In the genomic region with DNA sequence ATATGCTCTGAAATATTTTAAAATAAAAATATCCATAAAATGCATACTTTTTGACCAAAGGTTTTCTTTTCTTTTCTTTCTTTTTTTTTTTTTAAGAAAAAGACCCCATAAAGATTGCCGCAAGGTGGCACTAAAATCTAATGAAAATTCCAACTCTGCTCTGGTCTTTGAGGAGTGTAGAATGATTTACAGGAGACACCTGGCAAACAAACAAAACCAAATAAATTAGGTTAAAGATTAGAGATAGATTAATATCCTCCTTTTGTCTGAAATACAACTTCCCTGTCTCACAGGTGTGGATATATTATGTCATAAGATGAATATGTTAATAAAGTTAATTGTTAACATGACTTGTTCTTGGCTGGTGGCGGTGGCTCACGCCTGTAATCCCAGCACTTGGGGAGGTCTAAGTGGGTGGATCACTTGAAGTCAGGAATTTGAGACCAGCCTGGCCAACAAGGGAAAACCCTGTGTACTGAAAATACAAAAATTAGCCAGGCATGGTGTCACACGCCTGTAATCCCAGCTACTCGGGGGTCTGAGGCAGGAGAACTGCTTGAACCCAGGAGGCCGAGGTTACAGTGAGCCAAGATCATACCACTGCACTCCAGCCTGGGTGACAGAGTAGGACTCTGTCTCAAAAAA, we compare ENCODE assay signal across 8 cellular contexts. TPM values are rescaled to one million over a fixed set of nuclear protein-coding genes. Genes with fewer than 3 reads are reported as not detected.
A peak's percentile ranks its signal among the peaks of the same experiment; 100 is the strongest.
DNase-seq lines count a peak whose midpoint lies in the region; ATAC-seq and TF ChIP-seq lines count a peak whose summit lies in the region.

No MANE protein-coding gene starts in this region.

- no peaks in the 10 kb centered on the region for H3K36me3 ChIP-seq in Caco-2 (ENCODE audit: control insufficient read depth, insufficient read depth, low read length)
- H3K36me3 ChIP-seq in prostate gland = no peaks in the 10 kb centered on the region

- H3K27ac ChIP-seq in prostate gland = peak overlapping the region; percentile 78 to 87

- H3K4me1 Mint-ChIP-seq in Caco-2 (ENCODE audit: low read depth, unreplicated experiment) = peaks cover 14% of the 10 kb centered on the region
- peaks cover 33% of the 10 kb centered on the region for H3K4me1 Mint-ChIP-seq in HFFc6 (ENCODE audit: low read depth)

- H3K36me3 Mint-ChIP-seq in Caco-2 (ENCODE audit: insufficient read depth, unreplicated experiment) (peaks cover 20% of the 10 kb centered on the region), HFFc6 (ENCODE audit: low read depth) (peaks cover 9% of the 10 kb centered on the region; the same call in 1 of the 2 replicates)

- CTCF ChIA-PET in Caco-2 (lab: Charles Lee) = interaction anchor here (1.0 to 1.8 kb wide), 3 partner anchors 191 to 201 kb away, joined by 3 to 6 read pairs (median 3); no protein-coding TSS in a partner anchor

- no peaks in the 10 kb centered on the region for H3K9me3 Mint-ChIP-seq in Caco-2 (ENCODE audit: unreplicated experiment)
- H3K9me3 Mint-ChIP-seq in HFFc6 = peaks cover 4% of the 10 kb centered on the region; the same call in 1 of the 2 replicates

- BruUV-seq in Caco-2 (replicated peaks; lab: Mats Ljungman, UMichigan) = no TSS peak

- DNase-seq in Caco-2 (peak; percentile 61 to 67), HFFc6 (no peak), RPMI8226 (peak; percentile 48), fibroblast of mammary gland (ENCODE audit: low read depth) (peak; percentile 73), prostate gland (ENCODE audit: low spot score) (no peak), GF-D8 (lab: John Stamatoyannopoulos, UW) (no peak)
- DNase-seq in activated CD4-positive, alpha-beta T cell treated with anti-CD3 and anti-CD28 coated beads for 1 hour = no peak

- H3K4me3 Mint-ChIP-seq in Caco-2 (ENCODE audit: unreplicated experiment) (no peak overlapping the region), HFFc6 (no peak overlapping the region)

- TF ChIP-seq CTCF in Caco-2 (IDR thresholded peaks at IDR 0.05; ENCODE audit: insufficient read depth in 1 of 2, low read depth in 1 of 2, low read length in 1 of 2, severe bottlenecking in 1 of 2, unreplicated experiment in 1 of 2) (peak in 1 of 2 experiments; percentile 65), HFFc6 (IDR thresholded peaks at IDR 0.05) (peak; percentile 85), fibroblast of mammary gland (conservative IDR thresholded peaks at IDR 0.05; ENCODE audit: control insufficient read depth, insufficient read depth, low read depth, low read length) (peak; percentile 41), prostate gland (IDR thresholded peaks at IDR 0.05) (peak; percentile 58 to 79 (median 61))

- H3K27me3 ChIP-seq in Caco-2 (replicated peaks; ENCODE audit: control insufficient read depth, insufficient read depth, low read length) (no peaks in the 10 kb centered on the region), prostate gland (replicated peaks; ENCODE audit: insufficient read depth) (no peaks in the 10 kb centered on the region)

- H3K27me3 Mint-ChIP-seq in Caco-2 (ENCODE audit: insufficient read depth, unreplicated experiment) (no peaks in the 10 kb centered on the region), HFFc6 (ENCODE audit: insufficient read depth) (peaks cover 5% of the 10 kb centered on the region)

- no peak overlapping the region for H3K4me3 ChIP-seq in Caco-2 (ENCODE audit: low read depth, low read length)
- no peak overlapping the region for H3K4me3 ChIP-seq in fibroblast of mammary gland (ENCODE audit: control insufficient read depth, low read depth, low read length)
- H3K4me3 ChIP-seq in prostate gland = no peak overlapping the region

- POLR2A ChIA-PET in Caco-2 (lab: Charles Lee) = no interaction called here

- WGBS in prostate gland = 27% methylated on average over 6 of the region's 6 CpGs

- no peak overlapping the region for H3K27ac Mint-ChIP-seq in Caco-2 (ENCODE audit: unreplicated experiment)
- H3K27ac Mint-ChIP-seq in HFFc6 = no peak overlapping the region

- TF ChIP-seq POLR2A in prostate gland (IDR thresholded peaks at IDR 0.05) = no peak

- H3K4me1 ChIP-seq in Caco-2 (peaks cover 11% of the 10 kb centered on the region), prostate gland (replicated peaks) (peaks cover 6% of the 10 kb centered on the region)

- intact Hi-C loops in Caco-2 (cut with micrococcal nuclease; ENCODE audit: unreplicated experiment) = loop anchor here (1.0 kb wide), 3 partner anchors 192 to 208 kb away; a partner anchor contains a TSS
- intact Hi-C loops in prostate gland (cut with DNase I) = no loop called here

- H3K9me3 ChIP-seq in Caco-2 = no peaks in the 10 kb centered on the region
- H3K9me3 ChIP-seq in prostate gland = no peaks in the 10 kb centered on the region

- no peak for ATAC-seq in HG03469 (IDR thresholded peaks at IDR 0.05; ENCODE audit: unreplicated experiment)

RNA-seq across cellular contexts. Expression of a gene that starts 3.5 kb away (rescaled TPM):
- 20.8 and 24.1 TPM in 2 replicates for total RNA-seq in Caco-2 (2022)
- 100 to 1,000 TPM; 128 to 146 (median 133) TPM for total RNA-seq in HFFc6 (2021; fragmentation: NEBNext Ultra II Directional; extraction: Animal tissue kit (Norgen Biotek cat#: 25700))
- 100 to 1,000 TPM; 391 to 554 TPM for total RNA-seq in prostate gland

Comparison
In these comparisons a context has a peak if more than half of its experiments do, and no peak if none do; other contexts are left out.
1. DNase-seq: peak in Caco-2 (2 of 2), RPMI8226 (single experiment) and fibroblast of mammary gland (single experiment); none in HFFc6 (single experiment), prostate gland (single experiment), activated CD4-positive, alpha-beta T cell treated with anti-CD3 and anti-CD28 coated beads for 1 hour (single experiment) and GF-D8 (single experiment).